ENCODE assay signal across 8 cellular contexts in the genomic region with DNA sequence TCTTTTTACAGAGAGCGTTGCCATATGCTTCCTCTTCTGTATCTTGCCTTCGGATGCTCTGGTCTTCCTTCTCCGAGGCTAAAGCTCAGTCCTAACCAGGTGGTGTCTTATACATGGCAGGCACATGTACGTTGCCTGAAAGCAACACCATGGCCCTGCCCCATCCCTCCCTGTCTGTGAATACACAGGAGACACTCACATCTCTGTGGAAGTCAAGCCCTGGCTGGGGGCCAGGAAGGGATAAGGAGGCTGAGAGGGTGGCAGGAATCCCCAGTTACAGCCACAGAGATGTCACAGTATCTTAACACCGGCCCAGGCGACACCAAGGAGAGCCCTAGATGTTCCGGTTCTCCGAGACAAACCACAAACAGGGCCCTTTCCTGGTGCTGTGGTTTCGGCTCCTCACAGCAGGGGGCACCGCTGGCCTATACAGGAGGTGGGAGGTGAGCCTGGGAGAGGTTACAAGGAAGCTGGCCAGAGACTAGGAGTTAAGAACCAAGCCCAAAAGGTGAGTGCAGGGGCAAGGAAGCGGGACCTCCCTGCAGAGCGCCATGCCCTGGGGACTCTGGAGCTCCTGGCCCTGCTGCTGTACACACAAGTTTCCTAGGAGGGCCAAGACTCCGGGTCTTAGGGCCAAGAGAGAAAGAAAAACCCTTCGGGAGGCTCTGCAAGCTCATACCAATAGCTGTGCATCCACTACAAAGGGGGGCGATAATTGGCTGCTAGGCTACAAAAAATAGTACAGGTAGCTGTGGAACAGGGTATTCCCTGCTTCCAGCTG. TPM values are rescaled to one million over a fixed set of nuclear protein-coding genes. Genes with fewer than 3 reads are reported as not detected.
DNase-seq lines count a peak whose midpoint lies in the region; TF ChIP-seq lines count a peak whose summit lies in the region.
"Had no signal": no experiment of that assay in that cellular context is flagged by ENCODE, and none has a peak within 500 bp of the region (broad histone marks: within the 10 kb centered on the region; RNA-seq: fewer than 3 reads in every experiment).

No MANE protein-coding gene starts in this region.

- H3K9me3 ChIP-seq in uterus, result no peaks in the 10 kb centered on the region

- H3K4me1 ChIP-seq in uterus, result no peaks in the 10 kb centered on the region

- no peaks in the 10 kb centered on the region for H3K36me3 ChIP-seq in uterus

- peak; percentile 88 for DNase-seq in ELF-1 (ENCODE audit: low read depth, low spot score)
- DNase-seq in T1000 (lab: John Stamatoyannopoulos, UW), result peak; percentile 49
- DNase-seq in effector CD8-positive, alpha-beta T cell (lab: John Stamatoyannopoulos, UW), result peak; percentile 4
- DNase-seq in medulla oblongata (ENCODE audit: extremely low spot score), result peak; percentile 42
- peak; percentile 70 to 76 for DNase-seq in uterus
- no peak for DNase-seq in cortex of kidney (lab: John Stamatoyannopoulos, UW)

- H3K4me3 ChIP-seq in uterus, result no peak overlapping the region

- intact Hi-C loops in uterus (cut with DNase I; ENCODE audit: low total_unique reads), result loop anchor here (10.0 kb wide), 1 partner anchor 65 kb away; no protein-coding TSS in a partner anchor

- TF ChIP-seq CTCF in LNCAP (IDR thresholded peaks at IDR 0.05), result peak; percentile 74
- TF ChIP-seq CTCF in uterus (IDR thresholded peaks at IDR 0.05), result peak; percentile 54 to 89 (median 79)

- no peak for TF ChIP-seq POLR2A in uterus (IDR thresholded peaks at IDR 0.05)

- H3K27me3 ChIP-seq in uterus, result no peaks in the 10 kb centered on the region

- no peak overlapping the region for H3K27ac ChIP-seq in uterus

RNA-seq across cellular contexts. Expression of a gene that starts 41.7 kb away (rescaled TPM):
- 10 to 100 TPM in 1 of 4 donors, 1 to 10 TPM in 2, under 1 TPM in 1; 0.29 to 10.1 (median 7.6) TPM for total RNA-seq in uterus
- total RNA-seq: activated CD8-positive, alpha-beta memory T cell treated with anti-CD3 and anti-CD28 coated beads for 36 hours had no signal
